ENCODE assay signal across 21 cellular contexts in genomic region chr6:82216549-82216948, GRCh38. TPM values are rescaled to one million over a fixed set of nuclear protein-coding genes. Genes with fewer than 3 reads are reported as not detected.
DNase-seq lines count a peak whose midpoint lies in the region; ATAC-seq and TF ChIP-seq lines count a peak whose summit lies in the region.
"Had no signal": no experiment of that assay in that cellular context is flagged by ENCODE, and none has a peak within 500 bp of the region (broad histone marks: within the 10 kb centered on the region; RNA-seq: fewer than 3 reads in every experiment).

No MANE protein-coding gene starts in this region.

- H3K4me1 Mint-ChIP-seq in progenitor cell of endocrine pancreas (ENCODE audit: low read depth) = no peaks in the 10 kb centered on the region
- H3K4me1 Mint-ChIP-seq: endodermal cell, neural progenitor cell had no signal

- H3K27ac Mint-ChIP-seq in progenitor cell of endocrine pancreas = no peak overlapping the region
- H3K27ac Mint-ChIP-seq: endodermal cell, neural progenitor cell had no signal

- peak; percentile 53 for DNase-seq in OCI-M1 (lab: John Stamatoyannopoulos, UW)
- no peak for DNase-seq in COLO829 (ENCODE audit: low spot score)
- no peak for DNase-seq in KG1 (lab: John Stamatoyannopoulos, UW)
- no peak for DNase-seq in progenitor cell of endocrine pancreas (ENCODE audit: low spot score, unreplicated experiment)
- no peak for DNase-seq in activated CD8-positive, alpha-beta memory T cell treated with anti-CD3 and anti-CD28 coated beads for 24 hours
- DNase-seq: activated CD4-positive, alpha-beta T cell treated with anti-CD3 and anti-CD28 coated beads for 4 hours; activated naive CD4-positive, alpha-beta T cell treated with anti-CD3 and anti-CD28 coated beads, Interleukin-2, amount 50 U/mL, for 16 hours; DMS79 treated with DMSO at 0.1 percent for 48 hours; endodermal cell; glutamatergic neuron; left lung; NCI-H1930; NCI-H446; RPMI8226; stimulated activated naive CD8-positive, alpha-beta T cell treated with anti-CD3 and anti-CD28 coated beads, Interleukin-15, Interleukin-2, amounts not matched to agents 100 U/mL and 50 U/mL, for 24 hours; tibial artery had no signal

- no peak for TF ChIP-seq CTCF in progenitor cell of endocrine pancreas (IDR thresholded peaks at IDR 0.05; ENCODE audit: unreplicated experiment)

- peaks cover 31% of the 10 kb centered on the region for H3K36me3 Mint-ChIP-seq in progenitor cell of endocrine pancreas (ENCODE audit: insufficient read depth)

- no peaks in the 10 kb centered on the region for H3K27me3 Mint-ChIP-seq in progenitor cell of endocrine pancreas

- H3K4me3 Mint-ChIP-seq in progenitor cell of endocrine pancreas (ENCODE audit: low read depth) = no peak overlapping the region
- H3K4me3 Mint-ChIP-seq: endodermal cell, neural progenitor cell had no signal

- no peaks in the 10 kb centered on the region for H3K9me3 Mint-ChIP-seq in progenitor cell of endocrine pancreas (ENCODE audit: low read depth)
- H3K9me3 Mint-ChIP-seq: endodermal cell, neural progenitor cell had no signal

- ATAC-seq in GM18498 (IDR thresholded peaks at IDR 0.05; ENCODE audit: unreplicated experiment) (peak; percentile 32), GM19395 (IDR thresholded peaks at IDR 0.05; ENCODE audit: unreplicated experiment) (peak; percentile 26), HG02981 (IDR thresholded peaks at IDR 0.05; ENCODE audit: unreplicated experiment) (peak; percentile 22)
- ATAC-seq: left lung; SK-N-SH treated with all-trans-retinoic acid at 6 μM for 48 hours; stimulated activated naive CD8-positive, alpha-beta T cell treated with anti-CD3 and anti-CD28 coated beads, Interleukin-15, Interleukin-2, amounts not matched to agents 100 U/mL and 50 U/mL, for 24 hours had no signal

RNA-seq across cellular contexts. Expression of gene IBTK, which starts 31.0 kb away (rescaled TPM):
- 34.8 and 36.7 TPM in 2 replicates for total RNA-seq in progenitor cell of endocrine pancreas
